In genomic region chr7:50752422-50752821, GRCh38 we compare ENCODE assay signal across 36 cellular contexts.
"Had no signal": no experiment of that assay in that cellular context is flagged by ENCODE, and none has a peak within 500 bp of the region (broad histone marks: within the 10 kb centered on the region; RNA-seq: fewer than 3 reads in every experiment).

No MANE protein-coding gene starts in this region.

- H3K9me3 Mint-ChIP-seq: activated CD4-positive, alpha-beta memory T cell treated with anti-CD3 and anti-CD28 coated beads, Interleukin-2, amount 10 ng/mL, durations not matched to agents 7 days and 5 days; activated CD4-positive, alpha-beta T cell treated with anti-CD3 and anti-CD28 coated beads, Interleukin-2, amount 10 ng/mL, durations not matched to agents 7 days and 5 days; activated naive CD4-positive, alpha-beta T cell treated with anti-CD3 and anti-CD28 coated beads, Interleukin-2, amount 50 U/mL, for 24 hours; activated naive CD8-positive, alpha-beta T cell treated with anti-CD3 and anti-CD28 coated beads, Interleukin-2, amount 10 ng/mL, durations not matched to agents 7 days and 5 days; activated naive CD8-positive, alpha-beta T cell treated with anti-CD3 and anti-CD28 coated beads, Interleukin-2, amount 50 U/mL, for 24 hours; activated T-cell treated with anti-CD3 and anti-CD28 coated beads, Interleukin-2, amount 50 U/mL, for 24 hours; activated T-helper 2 cell treated with anti-CD3 and anti-CD28 coated beads, Interferon-gamma antibody, Interleukin-2, Interleukin-4, amounts not matched to agents 10 μg/mL and 5 μg/mL and 100 μg/mL, durations not matched to agents 14 hours and 24 hours and 36 hours; brain; central memory CD8-positive, alpha-beta T cell; T-helper 1 cell treated with Interleukin-12 subunit alpha and Interleukin-12 subunit beta and Interleukin-4 antibody, amounts not matched to agents 30 μg/mL and 1 μg/mL, for 36 hours; T-helper 2 cell treated with Interferon-gamma antibody and Interleukin-4, amounts not matched to agents 5 μg/mL and 100 μg/mL, for 36 hours had no signal

- H3K27me3 Mint-ChIP-seq: activated CD4-positive, alpha-beta memory T cell treated with anti-CD3 and anti-CD28 coated beads, Interleukin-2, amount 10 ng/mL, durations not matched to agents 7 days and 5 days; activated CD4-positive, alpha-beta T cell treated with anti-CD3 and anti-CD28 coated beads for 36 hours; activated CD4-positive, alpha-beta T cell treated with anti-CD3 and anti-CD28 coated beads, Interleukin-2, amount 10 ng/mL, durations not matched to agents 7 days and 5 days; activated naive CD4-positive, alpha-beta T cell treated with anti-CD3 and anti-CD28 coated beads, Interleukin-2, amount 10 ng/mL, durations not matched to agents 7 days and 5 days; activated naive CD4-positive, alpha-beta T cell treated with anti-CD3 and anti-CD28 coated beads, Interleukin-2, amount 50 U/mL, for 24 hours; activated naive CD8-positive, alpha-beta T cell; activated naive CD8-positive, alpha-beta T cell treated with anti-CD3 and anti-CD28 coated beads, Interleukin-2, amount 50 U/mL, for 24 hours; activated T-cell treated with anti-CD3 and anti-CD28 coated beads, Interleukin-2, amount 50 U/mL, for 24 hours; brain had no signal

- H3K4me1 Mint-ChIP-seq: central memory CD8-positive, alpha-beta T cell had no signal

- H3K27ac ChIP-seq: ascending aorta, cardiac muscle cell, VCaP had no signal

- H3K4me1 ChIP-seq: ascending aorta had no signal

- H3K4me3 ChIP-seq: ascending aorta, cardiac muscle cell had no signal

- H3K36me3 ChIP-seq: cardiac muscle cell had no signal

- ATAC-seq: activated CD4-positive, alpha-beta T cell treated with anti-CD3 and anti-CD28 coated beads for 36 hours; activated CD4-positive, CD25-positive, alpha-beta regulatory T cell treated with anti-CD3 and anti-CD28 coated beads, Interleukin-2, amount 50 U/mL, for 24 hours; activated CD8-positive, alpha-beta memory T cell treated with anti-CD3 and anti-CD28 coated beads, Interleukin-2, amount 10 ng/mL, durations not matched to agents 7 days and 5 days; activated CD8-positive, alpha-beta T cell treated with anti-CD3 and anti-CD28 coated beads, Interleukin-2, amount 10 ng/mL, durations not matched to agents 7 days and 5 days; activated naive CD8-positive, alpha-beta T cell treated with anti-CD3 and anti-CD28 coated beads, Interleukin-2, amount 50 U/mL, for 24 hours had no signal

- H3K27me3 ChIP-seq: ascending aorta, cardiac muscle cell had no signal

- DNase-seq: activated CD4-positive, alpha-beta memory T cell treated with anti-CD3 and anti-CD28 coated beads, Interleukin-2, amount 10 ng/mL, durations not matched to agents 7 days and 5 days; activated CD4-positive, alpha-beta T cell treated with anti-CD3 and anti-CD28 coated beads for 1 hour; activated CD4-positive, alpha-beta T cell treated with anti-CD3 and anti-CD28 coated beads for 36 hours; activated CD4-positive, alpha-beta T cell treated with anti-CD3 and anti-CD28 coated beads for 48 hours; activated CD4-positive, alpha-beta T cell treated with anti-CD3 and anti-CD28 coated beads, Interleukin-2, amount 10 ng/mL, durations not matched to agents 7 days and 5 days; activated CD4-positive, alpha-beta T cell treated with anti-CD3 and anti-CD28 coated beads, Interleukin-2, amount 50 U/mL, for 48 hours; activated CD4-positive, CD25-positive, alpha-beta regulatory T cell; activated CD8-positive, alpha-beta memory T cell treated with anti-CD3 and anti-CD28 coated beads for 24 hours; activated CD8-positive, alpha-beta memory T cell treated with anti-CD3 and anti-CD28 coated beads, Interleukin-2, amount 10 ng/mL, durations not matched to agents 7 days and 5 days; activated CD8-positive, alpha-beta memory T cell treated with anti-CD3 and anti-CD28 coated beads, Interleukin-2, amount 50 U/mL, for 48 hours; activated CD8-positive, alpha-beta T cell treated with anti-CD3 and anti-CD28 coated beads, Interleukin-2, amount 10 ng/mL, durations not matched to agents 7 days and 5 days; activated effector memory CD4-positive, alpha-beta T cell treated with Interleukin-2 at 50 U/mL for 16 hours; activated gamma-delta T cell; activated naive CD4-positive, alpha-beta T cell treated with anti-CD3 and anti-CD28 coated beads, Interleukin-2, amount 10 ng/mL, durations not matched to agents 7 days and 5 days; activated naive CD4-positive, alpha-beta T cell treated with Interleukin-2 at 50 U/mL for 16 hours; activated naive CD8-positive, alpha-beta T cell treated with anti-CD3 and anti-CD28 coated beads, Interleukin-2, amount 10 ng/mL, durations not matched to agents 7 days and 5 days; activated naive CD8-positive, alpha-beta T cell treated with anti-CD3 and anti-CD28 coated beads, Interleukin-2, amount 50 U/mL, for 24 hours; activated T-cell treated with anti-CD3 and anti-CD28 coated beads, Interleukin-2, amount 50 U/mL, for 24 hours; activated T-cell treated with anti-CD3 and anti-CD28 coated beads, Interleukin-2, amount 50 U/mL, for 48 hours; amygdala; anterior cingulate cortex; caudate nucleus; cerebellar nuclear complex; T-helper 2 cell; T-helper 9 cell had no signal

- H3K9me3 ChIP-seq: ascending aorta had no signal

- H3K4me3 Mint-ChIP-seq: activated CD4-positive, alpha-beta memory T cell treated with anti-CD3 and anti-CD28 coated beads, Interleukin-2, amount 10 ng/mL, durations not matched to agents 7 days and 5 days; activated CD4-positive, alpha-beta T cell treated with anti-CD3 and anti-CD28 coated beads for 36 hours; activated CD4-positive, alpha-beta T cell treated with anti-CD3 and anti-CD28 coated beads, Interleukin-2, amount 10 ng/mL, durations not matched to agents 7 days and 5 days; activated CD8-positive, alpha-beta memory T cell treated with anti-CD3 and anti-CD28 coated beads, Interleukin-2, amount 10 ng/mL, durations not matched to agents 7 days and 5 days; activated CD8-positive, alpha-beta T cell treated with anti-CD3 and anti-CD28 coated beads, Interleukin-2, amount 10 ng/mL, durations not matched to agents 7 days and 5 days; activated naive CD4-positive, alpha-beta T cell treated with anti-CD3 and anti-CD28 coated beads, Interleukin-2, amount 10 ng/mL, durations not matched to agents 7 days and 5 days; activated naive CD4-positive, alpha-beta T cell treated with anti-CD3 and anti-CD28 coated beads, Interleukin-2, amount 50 U/mL, for 24 hours; activated naive CD8-positive, alpha-beta T cell; activated naive CD8-positive, alpha-beta T cell treated with anti-CD3 and anti-CD28 coated beads, Interleukin-2, amount 10 ng/mL, durations not matched to agents 7 days and 5 days; activated naive CD8-positive, alpha-beta T cell treated with anti-CD3 and anti-CD28 coated beads, Interleukin-2, amount 50 U/mL, for 24 hours; activated T-cell treated with anti-CD3 and anti-CD28 coated beads, Interleukin-2, amount 50 U/mL, for 24 hours; brain; central memory CD8-positive, alpha-beta T cell; T-helper 1 cell treated with Interleukin-12 subunit alpha and Interleukin-12 subunit beta and Interleukin-4 antibody, amounts not matched to agents 30 μg/mL and 1 μg/mL, for 36 hours; T-helper 2 cell treated with Interferon-gamma antibody and Interleukin-4, amounts not matched to agents 5 μg/mL and 100 μg/mL, for 36 hours had no signal

- H3K27ac Mint-ChIP-seq: activated CD4-positive, alpha-beta memory T cell treated with anti-CD3 and anti-CD28 coated beads, Interleukin-2, amount 10 ng/mL, durations not matched to agents 7 days and 5 days; activated CD4-positive, alpha-beta T cell treated with anti-CD3 and anti-CD28 coated beads for 36 hours; activated CD8-positive, alpha-beta memory T cell treated with anti-CD3 and anti-CD28 coated beads, Interleukin-2, amount 10 ng/mL, durations not matched to agents 7 days and 5 days; activated CD8-positive, alpha-beta T cell treated with anti-CD3 and anti-CD28 coated beads, Interleukin-2, amount 10 ng/mL, durations not matched to agents 7 days and 5 days; activated naive CD4-positive, alpha-beta T cell treated with anti-CD3 and anti-CD28 coated beads, Interleukin-2, amount 10 ng/mL, durations not matched to agents 7 days and 5 days; activated naive CD4-positive, alpha-beta T cell treated with anti-CD3 and anti-CD28 coated beads, Interleukin-2, amount 50 U/mL, for 24 hours; activated naive CD8-positive, alpha-beta T cell; activated naive CD8-positive, alpha-beta T cell treated with anti-CD3 and anti-CD28 coated beads, Interleukin-2, amount 50 U/mL, for 24 hours; activated T-cell treated with anti-CD3 and anti-CD28 coated beads, Interleukin-2, amount 50 U/mL, for 24 hours; activated T-helper 2 cell treated with anti-CD3 and anti-CD28 coated beads, Interferon-gamma antibody, Interleukin-2, Interleukin-4, amounts not matched to agents 10 μg/mL and 5 μg/mL and 100 μg/mL, durations not matched to agents 14 hours and 24 hours and 36 hours; brain; T-helper 1 cell treated with Interleukin-12 subunit alpha and Interleukin-12 subunit beta and Interleukin-4 antibody, amounts not matched to agents 30 μg/mL and 1 μg/mL, for 36 hours; T-helper 2 cell treated with Interferon-gamma antibody and Interleukin-4, amounts not matched to agents 5 μg/mL and 100 μg/mL, for 36 hours had no signal

- H3K36me3 Mint-ChIP-seq: activated CD8-positive, alpha-beta memory T cell treated with anti-CD3 and anti-CD28 coated beads, Interleukin-2, amount 10 ng/mL, durations not matched to agents 7 days and 5 days; activated naive CD4-positive, alpha-beta T cell treated with anti-CD3 and anti-CD28 coated beads, Interleukin-2, amount 50 U/mL, for 24 hours had no signal
